14 cellular contexts compared by ENCODE assay signal in genomic region chrX:104318330-104319009, GRCh38.
A peak's percentile ranks its signal among the peaks of the same experiment; 100 is the strongest.
DNase-seq lines count a peak whose midpoint lies in the region; ATAC-seq, FAIRE-seq and TF ChIP-seq lines count a peak whose summit lies in the region.
"Had no signal": no experiment of that assay in that cellular context is flagged by ENCODE, and none has a peak within 500 bp of the region (broad histone marks: within the 10 kb centered on the region; RNA-seq: fewer than 3 reads in every experiment).

No MANE protein-coding gene starts in this region.

- peak; percentile 78 for DNase-seq in Daoy (ENCODE audit: low read depth)
- DNase-seq in NCI-H460 (ENCODE audit: extremely low read depth, low read depth), result peak; percentile 35
- peak; percentile 49 for DNase-seq in endothelial cell of umbilical vein (ENCODE audit: low read depth, low spot score)
- DNase-seq in mucosa of descending colon, result peak in 2 of 3 donors; percentile 39 to 64
- no peak for DNase-seq in activated T-helper 1 cell treated with anti-CD3 and anti-CD28 coated beads, Interleukin-12 subunit alpha, Interleukin-12 subunit beta, Interleukin-2, Interleukin-4 antibody, amounts not matched to agents 30 ng/mL and 10 ng/mL and 1 ng/mL, durations not matched to agents 14 hours and 24 hours and 36 hours (ENCODE audit: low spot score)
- DNase-seq in esophagus squamous epithelium (lab: John Stamatoyannopoulos, UW), result no peak
- DNase-seq in activated naive CD8-positive, alpha-beta T cell treated with anti-CD3 and anti-CD28 coated beads for 36 hours, result no peak
- DNase-seq: activated CD4-positive, alpha-beta T cell treated with anti-CD3 and anti-CD28 coated beads for 1 hour; activated naive CD4-positive, alpha-beta T cell had no signal

- H4K20me1 ChIP-seq in endothelial cell of umbilical vein (replicated peaks; ENCODE audit: control insufficient read depth, extremely low read depth, insufficient read depth, low read length), result no peaks in the 10 kb centered on the region

- peak overlapping the region; percentile 38 for H3K4me2 ChIP-seq in endothelial cell of umbilical vein (ENCODE audit: insufficient read depth, low read length)

- H3K4me3 ChIP-seq in endothelial cell of umbilical vein (replicated peaks in 1 of 3; ENCODE audit: insufficient read depth in 1 of 3, low read depth in 1 of 3, low read length in 3 of 3) (no peak overlapping the region), mucosa of descending colon (no peak overlapping the region), gastroesophageal sphincter (no peak overlapping the region), esophagus squamous epithelium (no peak overlapping the region)
- H3K4me3 ChIP-seq: tibial nerve had no signal

- WGBS in gastroesophageal sphincter (ENCODE audit: low coverage in 1 of 2), 2 donors, result 47 to 71% methylated on average over 2 to 4 of the region's 4 CpGs
- WGBS in esophagus squamous epithelium, 2 donors, result 39 to 41% methylated on average over 3 to 4 of the region's 4 CpGs

- ATAC-seq in mucosa of descending colon (peak; percentile 100), gastroesophageal sphincter (no peak)

- POLR2A ChIA-PET in endothelial cell of umbilical vein (lab: Charles Lee), result no interaction called here

- H3K4me1 ChIP-seq in endothelial cell of umbilical vein (ENCODE audit: control insufficient read depth, extremely low read depth, insufficient read depth, low read length) (peaks cover 29% of the 10 kb centered on the region), mucosa of descending colon (ENCODE audit: low read depth) (no peaks in the 10 kb centered on the region), gastroesophageal sphincter (no peaks in the 10 kb centered on the region), esophagus squamous epithelium (peaks cover 0 to 10% (median 0%) of the 10 kb centered on the region in 3 donors)
- H3K4me1 ChIP-seq: parathyroid adenoma, tibial nerve had no signal

- H3K36me3 Mint-ChIP-seq in activated T-helper 1 cell treated with anti-CD3 and anti-CD28 coated beads, Interleukin-12 subunit alpha, Interleukin-12 subunit beta, Interleukin-2, Interleukin-4 antibody, amounts not matched to agents 30 ng/mL and 10 ng/mL and 1 ng/mL, durations not matched to agents 14 hours and 24 hours and 36 hours (ENCODE audit: low read depth), result no peaks in the 10 kb centered on the region
- no peaks in the 10 kb centered on the region for H3K36me3 Mint-ChIP-seq in activated naive CD8-positive, alpha-beta T cell treated with anti-CD3 and anti-CD28 coated beads for 36 hours

- dilution Hi-C loops in endothelial cell of umbilical vein (cut with MboI; ENCODE audit: extremely low pct_ligation_motif_present, low sequenced_read_pairs), result no loop called here

- H3K36me3 ChIP-seq in endothelial cell of umbilical vein (ENCODE audit: control insufficient read depth in 2 of 2, extremely low read depth in 1 of 2, insufficient read depth in 2 of 2, low read length in 2 of 2), result no peaks in the 10 kb centered on the region
- H3K36me3 ChIP-seq in mucosa of descending colon (ENCODE audit: low read depth), result no peaks in the 10 kb centered on the region
- H3K36me3 ChIP-seq in gastroesophageal sphincter, result no peaks in the 10 kb centered on the region
- H3K36me3 ChIP-seq in esophagus squamous epithelium, result no peaks in the 10 kb centered on the region
- H3K36me3 ChIP-seq: tibial nerve had no signal

- TF ChIP-seq CTCF in endothelial cell of umbilical vein (IDR thresholded peaks at IDR 0.05; ENCODE audit: extremely low read depth in 1 of 2, insufficient read depth in 1 of 2, low read depth in 1 of 2, low read length in 2 of 2), result no peak
- no peak for TF ChIP-seq CTCF in mucosa of descending colon (IDR thresholded peaks at IDR 0.05)
- no peak for TF ChIP-seq CTCF in gastroesophageal sphincter (IDR thresholded peaks at IDR 0.05)
- no peak for TF ChIP-seq CTCF in esophagus squamous epithelium (IDR thresholded peaks at IDR 0.05)

- no peak overlapping the region for H3K4me3 Mint-ChIP-seq in activated T-helper 1 cell treated with anti-CD3 and anti-CD28 coated beads, Interleukin-12 subunit alpha, Interleukin-12 subunit beta, Interleukin-2, Interleukin-4 antibody, amounts not matched to agents 30 ng/mL and 10 ng/mL and 1 ng/mL, durations not matched to agents 14 hours and 24 hours and 36 hours
- no peak overlapping the region for H3K4me3 Mint-ChIP-seq in activated naive CD8-positive, alpha-beta T cell treated with anti-CD3 and anti-CD28 coated beads for 36 hours

- no peak for TF ChIP-seq POLR2A in endothelial cell of umbilical vein (IDR thresholded peaks at IDR 0.05; ENCODE audit: low read depth, low read length)
- TF ChIP-seq POLR2A in gastroesophageal sphincter (IDR thresholded peaks at IDR 0.05), result no peak
- TF ChIP-seq POLR2A in esophagus squamous epithelium (IDR thresholded peaks at IDR 0.05), result no peak

- no TSS peak for BruUV-seq in endothelial cell of umbilical vein (replicated peaks; lab: Mats Ljungman, UMichigan)

- H3K27ac ChIP-seq in endothelial cell of umbilical vein (ENCODE audit: insufficient read depth, low read depth, low read length), result peak overlapping the region; percentile 22
- H3K27ac ChIP-seq in gastroesophageal sphincter, result no peak overlapping the region
- no peak overlapping the region for H3K27ac ChIP-seq in esophagus squamous epithelium
- H3K27ac ChIP-seq: C4-2B, parathyroid adenoma, tibial nerve had no signal

- H3K27me3 ChIP-seq in endothelial cell of umbilical vein (ENCODE audit: control insufficient read depth in 2 of 2, insufficient read depth in 2 of 2, low read length in 2 of 2) (no peaks in the 10 kb centered on the region), gastroesophageal sphincter (no peaks in the 10 kb centered on the region), esophagus squamous epithelium (peaks cover 0 to 50% (median 3%) of the 10 kb centered on the region in 4 donors)

- intact Hi-C loops in endothelial cell of umbilical vein (cut with micrococcal nuclease), result no loop called here
- intact Hi-C loops in mucosa of descending colon (cut with DNase I, micrococcal nuclease), result no loop called here
- intact Hi-C loops in activated T-helper 1 cell treated with anti-CD3 and anti-CD28 coated beads, Interleukin-12 subunit alpha, Interleukin-12 subunit beta, Interleukin-2, Interleukin-4 antibody, amounts not matched to agents 30 ng/mL and 10 ng/mL and 1 ng/mL, durations not matched to agents 14 hours and 24 hours and 36 hours (cut with micrococcal nuclease), result no loop called here
- intact Hi-C loops in esophagus squamous epithelium (cut with DNase I), result no loop called here

- no peaks in the 10 kb centered on the region for H3K9me1 ChIP-seq in endothelial cell of umbilical vein (replicated peaks; ENCODE audit: control insufficient read depth, extremely low read depth, insufficient read depth, low read length)

- H3K79me2 ChIP-seq in endothelial cell of umbilical vein (ENCODE audit: control insufficient read depth, insufficient read depth, low read length), result no peaks in the 10 kb centered on the region
- H3K79me2 ChIP-seq: parathyroid adenoma had no signal

- H3K27ac Mint-ChIP-seq in activated T-helper 1 cell treated with anti-CD3 and anti-CD28 coated beads, Interleukin-12 subunit alpha, Interleukin-12 subunit beta, Interleukin-2, Interleukin-4 antibody, amounts not matched to agents 30 ng/mL and 10 ng/mL and 1 ng/mL, durations not matched to agents 14 hours and 24 hours and 36 hours, result no peak overlapping the region
- H3K27ac Mint-ChIP-seq in activated naive CD8-positive, alpha-beta T cell treated with anti-CD3 and anti-CD28 coated beads for 36 hours, result no peak overlapping the region

- no peaks in the 10 kb centered on the region for H3K4me1 Mint-ChIP-seq in activated T-helper 1 cell treated with anti-CD3 and anti-CD28 coated beads, Interleukin-12 subunit alpha, Interleukin-12 subunit beta, Interleukin-2, Interleukin-4 antibody, amounts not matched to agents 30 ng/mL and 10 ng/mL and 1 ng/mL, durations not matched to agents 14 hours and 24 hours and 36 hours (ENCODE audit: low read depth)
- no peaks in the 10 kb centered on the region for H3K4me1 Mint-ChIP-seq in activated naive CD8-positive, alpha-beta T cell treated with anti-CD3 and anti-CD28 coated beads for 36 hours

- CTCF ChIA-PET in endothelial cell of umbilical vein (lab: Charles Lee), result interaction anchor here (0.6 to 1.0 kb wide), 2 partner anchors 9 to 146 kb away, joined by 3 read pairs; no protein-coding TSS in a partner anchor

- no peaks in the 10 kb centered on the region for H3K9me3 Mint-ChIP-seq in activated T-helper 1 cell treated with anti-CD3 and anti-CD28 coated beads, Interleukin-12 subunit alpha, Interleukin-12 subunit beta, Interleukin-2, Interleukin-4 antibody, amounts not matched to agents 30 ng/mL and 10 ng/mL and 1 ng/mL, durations not matched to agents 14 hours and 24 hours and 36 hours
- no peaks in the 10 kb centered on the region for H3K9me3 Mint-ChIP-seq in activated naive CD8-positive, alpha-beta T cell treated with anti-CD3 and anti-CD28 coated beads for 36 hours

- H3K27me3 Mint-ChIP-seq in activated T-helper 1 cell treated with anti-CD3 and anti-CD28 coated beads, Interleukin-12 subunit alpha, Interleukin-12 subunit beta, Interleukin-2, Interleukin-4 antibody, amounts not matched to agents 30 ng/mL and 10 ng/mL and 1 ng/mL, durations not matched to agents 14 hours and 24 hours and 36 hours (ENCODE audit: insufficient read depth), result peaks cover 2% of the 10 kb centered on the region
- H3K27me3 Mint-ChIP-seq in activated naive CD8-positive, alpha-beta T cell treated with anti-CD3 and anti-CD28 coated beads for 36 hours, result no peaks in the 10 kb centered on the region

- peak; percentile 94 for FAIRE-seq in endothelial cell of umbilical vein (lab: Jason Lieb, UNC)
- FAIRE-seq: islet of Langerhans had no signal

- no peak for TF ChIP-seq EP300 in gastroesophageal sphincter (IDR thresholded peaks at IDR 0.05)

- no peaks in the 10 kb centered on the region for H3K9me3 ChIP-seq in endothelial cell of umbilical vein (replicated peaks; ENCODE audit: control insufficient read depth, insufficient read depth, low read length)
- H3K9me3 ChIP-seq in mucosa of descending colon, result no peaks in the 10 kb centered on the region
- H3K9me3 ChIP-seq in gastroesophageal sphincter, result no peaks in the 10 kb centered on the region
- no peaks in the 10 kb centered on the region for H3K9me3 ChIP-seq in esophagus squamous epithelium
- H3K9me3 ChIP-seq: tibial nerve had no signal

- no peak overlapping the region for H2AFZ ChIP-seq in endothelial cell of umbilical vein (ENCODE audit: low read depth, low read length)
- H2AFZ ChIP-seq: parathyroid adenoma had no signal

- H3K9ac ChIP-seq in endothelial cell of umbilical vein (replicated peaks; ENCODE audit: extremely low read depth, insufficient read depth, low read length), result no peak overlapping the region
- H3K9ac ChIP-seq: parathyroid adenoma had no signal

TF ChIP-seq in endothelial cell of umbilical vein, 7 proteins besides CTCF, POLR2A, EP300 and RAD21 (continues in another document):
- peak; percentile 54 for TF ChIP-seq GATA2 (IDR thresholded peaks at IDR 0.05; ENCODE audit: insufficient read depth, insufficient read length, low read depth, low read length)
- peak; percentile 33 for TF ChIP-seq POLR2AphosphoS5 (IDR thresholded peaks at IDR 0.05; ENCODE audit: insufficient read depth, low read depth, low read length)
- no peak for TF ChIP-seq MYC (IDR thresholded peaks at IDR 0.05; ENCODE audit: low read depth, low read length)

Comparison
In these comparisons a context has a peak if more than half of its experiments do, and no peak if none do; other contexts are left out.
1. DNase-seq: peak in Daoy (single experiment), NCI-H460 (single experiment), endothelial cell of umbilical vein (single experiment) and mucosa of descending colon (2 of 3); none in activated T-helper 1 cell treated with anti-CD3 and anti-CD28 coated beads, Interleukin-12 subunit alpha, Interleukin-12 subunit beta, Interleukin-2, Interleukin-4 antibody, amounts not matched to agents 30 ng/mL and 10 ng/mL and 1 ng/mL, durations not matched to agents 14 hours and 24 hours and 36 hours (single experiment), esophagus squamous epithelium (single experiment) and activated naive CD8-positive, alpha-beta T cell treated with anti-CD3 and anti-CD28 coated beads for 36 hours (single experiment).